Comparison of ENCODE assay signal across 8 cellular contexts in genomic region chr15:64092864-64093626, GRCh38. TPM values are rescaled to one million over a fixed set of nuclear protein-coding genes. Genes with fewer than 3 reads are reported as not detected.
DNase-seq lines count a peak whose midpoint lies in the region; ATAC-seq and TF ChIP-seq lines count a peak whose summit lies in the region.

No MANE protein-coding gene starts in this region.

- H3K27me3 Mint-ChIP-seq in natural killer cell treated with Interleukin-12 subunit alpha and Interleukin-12 subunit beta and Interleukin-15 and Interleukin-18, amount 100 ng/mL, for 72 hours: no peaks in the 10 kb centered on the region

- no peaks in the 10 kb centered on the region for H3K9me3 ChIP-seq in vagina

- peaks cover 54 to 58% of the 10 kb centered on the region in 2 donors for H3K4me1 Mint-ChIP-seq in natural killer cell treated with Interleukin-12 subunit alpha and Interleukin-12 subunit beta and Interleukin-15 and Interleukin-18, amount 100 ng/mL, for 72 hours (ENCODE audit: low read depth in 2 of 2)

- H3K36me3 Mint-ChIP-seq in natural killer cell treated with Interleukin-12 subunit alpha and Interleukin-12 subunit beta and Interleukin-15 and Interleukin-18, amount 100 ng/mL, for 72 hours: peaks cover 13% of the 10 kb centered on the region

- H3K9me3 Mint-ChIP-seq in natural killer cell treated with Interleukin-12 subunit alpha and Interleukin-12 subunit beta and Interleukin-15 and Interleukin-18, amount 100 ng/mL, for 72 hours: no peaks in the 10 kb centered on the region

- H3K36me3 ChIP-seq in vagina: peaks cover 0 to 9% of the 10 kb centered on the region in 2 donors

- DNase-seq in EL (peak; percentile 53), HFF-Myc (ENCODE audit: extremely low read depth, low read depth) (no peak), NCI-H226 (peak; percentile 33), fibroblast of peridontal ligament (ENCODE audit: extremely low read depth) (peak; percentile 64), vagina (ENCODE audit: extremely low spot score in 2 of 2) (no peak), amniotic stem cell (lab: John Stamatoyannopoulos, UW) (no peak)
- DNase-seq in activated CD8-positive, alpha-beta memory T cell treated with anti-CD3 and anti-CD28 coated beads, Interleukin-2, amount 50 U/mL, for 4 hours: peak; percentile 26
- peak; percentile 68 for DNase-seq in natural killer cell treated with Interleukin-12 subunit alpha and Interleukin-12 subunit beta and Interleukin-15 and Interleukin-18, amount 100 ng/mL, for 72 hours (ENCODE audit: low spot score)

- no peaks in the 10 kb centered on the region for H3K27me3 ChIP-seq in vagina

- H3K4me1 ChIP-seq in vagina: peaks cover 50% of the 10 kb centered on the region

- H3K4me3 Mint-ChIP-seq in natural killer cell treated with Interleukin-12 subunit alpha and Interleukin-12 subunit beta and Interleukin-15 and Interleukin-18, amount 100 ng/mL, for 72 hours: peak overlapping the region; percentile 100

- TF ChIP-seq CTCF in HFF-Myc (IDR thresholded peaks at IDR 0.05; ENCODE audit: low read depth, low read length, missing control alignments): no peak
- no peak for TF ChIP-seq CTCF in vagina (IDR thresholded peaks at IDR 0.05)

- peak overlapping the region; percentile 99 for H3K27ac Mint-ChIP-seq in natural killer cell treated with Interleukin-12 subunit alpha and Interleukin-12 subunit beta and Interleukin-15 and Interleukin-18, amount 100 ng/mL, for 72 hours

- peak in 1 of 2 donors; percentile 48 for ATAC-seq in natural killer cell treated with Interleukin-12 subunit alpha and Interleukin-12 subunit beta and Interleukin-15 and Interleukin-18, amount 100 ng/mL, for 72 hours

- intact Hi-C loops in vagina (cut with DNase I): loop anchor here (10.0 kb wide), 1 partner anchor 62 kb away; the partner anchor contains the start of gene SNX22

- no peak for TF ChIP-seq POLR2A in vagina (IDR thresholded peaks at IDR 0.05)

- peak overlapping the region; percentile 90 for H3K27ac ChIP-seq in vagina

- H3K4me3 ChIP-seq in HFF-Myc (replicated peaks; ENCODE audit: low read depth, low read length): peak overlapping the region; percentile 78
- peak overlapping the region; percentile 82 to 84 for H3K4me3 ChIP-seq in vagina

RNA-seq across cellular contexts. Expression of gene CIAO2A, which starts 0.6 kb away (rescaled TPM):
- 10 to 100 TPM; 55.7 to 65.4 TPM for total RNA-seq in natural killer cell treated with Interleukin-12 subunit alpha and Interleukin-12 subunit beta and Interleukin-15 and Interleukin-18, amount 100 ng/mL, for 72 hours
- total RNA-seq in vagina: 36.1 TPM

RNA-seq across cellular contexts. Expression of gene SNX1, which starts 2.7 kb away (rescaled TPM):
- 100 to 1,000 TPM; 119 to 132 TPM for total RNA-seq in natural killer cell treated with Interleukin-12 subunit alpha and Interleukin-12 subunit beta and Interleukin-15 and Interleukin-18, amount 100 ng/mL, for 72 hours
- 92.8 TPM for total RNA-seq in vagina

RNA-seq across cellular contexts. Expression of gene DAPK2, which starts 46.8 kb away (rescaled TPM):
- total RNA-seq in natural killer cell treated with Interleukin-12 subunit alpha and Interleukin-12 subunit beta and Interleukin-15 and Interleukin-18, amount 100 ng/mL, for 72 hours: 1 to 10 TPM in 1 of 2 donors, under 1 TPM in 1; 0.76 to 8.1 TPM
- total RNA-seq in vagina: 50.3 TPM

RNA-seq across cellular contexts. Expression of gene SNX22, which starts 58.5 kb away (rescaled TPM):
- under 1 TPM in 1 of 2 donors, not detected in 1; 0.07 TPM for total RNA-seq in natural killer cell treated with Interleukin-12 subunit alpha and Interleukin-12 subunit beta and Interleukin-15 and Interleukin-18, amount 100 ng/mL, for 72 hours
- not detected for total RNA-seq in vagina

Comparison
In these comparisons a context has a peak if more than half of its experiments do, and no peak if none do; other contexts are left out.
1. DNase-seq: peak in EL (single experiment), NCI-H226 (single experiment), activated CD8-positive, alpha-beta memory T cell treated with anti-CD3 and anti-CD28 coated beads, Interleukin-2, amount 50 U/mL, for 4 hours (single experiment), fibroblast of peridontal ligament (single experiment) and natural killer cell treated with Interleukin-12 subunit alpha and Interleukin-12 subunit beta and Interleukin-15 and Interleukin-18, amount 100 ng/mL, for 72 hours (single experiment); none in HFF-Myc (single experiment), vagina (0 of 2) and amniotic stem cell (single experiment).